ENCODE assay signal across 16 cellular contexts in genomic region chr12:334114-334513, GRCh38. TPM values are rescaled to one million over a fixed set of nuclear protein-coding genes. Genes with fewer than 3 reads are reported as not detected.
DNase-seq lines count a peak whose midpoint lies in the region; ATAC-seq, FAIRE-seq and TF ChIP-seq lines count a peak whose summit lies in the region.
"Had no signal": no experiment of that assay in that cellular context is flagged by ENCODE, and none has a peak within 500 bp of the region (broad histone marks: within the 10 kb centered on the region; RNA-seq: fewer than 3 reads in every experiment).

No MANE protein-coding gene starts in this region.

- intact Hi-C loops in endothelial cell of umbilical vein (cut with micrococcal nuclease) (no loop called here), left colon (cut with DNase I, micrococcal nuclease) (no loop called here)

- H3K9me3 ChIP-seq in endothelial cell of umbilical vein (replicated peaks; ENCODE audit: control insufficient read depth, insufficient read depth, low read length), result no peaks in the 10 kb centered on the region
- H3K9me3 ChIP-seq in MG63, result no peaks in the 10 kb centered on the region
- no peaks in the 10 kb centered on the region for H3K9me3 ChIP-seq in Peyer's patch
- H3K9me3 ChIP-seq: BLaER1 had no signal

- H3K27me3 Mint-ChIP-seq in activated naive CD8-positive, alpha-beta T cell, result no peaks in the 10 kb centered on the region
- no peaks in the 10 kb centered on the region for H3K27me3 Mint-ChIP-seq in activated naive CD8-positive, alpha-beta T cell treated with anti-CD3 and anti-CD28 coated beads, Interleukin-2, amount 50 U/mL, for 24 hours

- no peak for ATAC-seq in activated naive CD8-positive, alpha-beta T cell treated with anti-CD3 and anti-CD28 coated beads, Interleukin-2, amount 50 U/mL, for 24 hours
- no peak for ATAC-seq in left colon
- ATAC-seq: HepG2 had no signal

- no peak overlapping the region for H3K9ac ChIP-seq in endothelial cell of umbilical vein (replicated peaks; ENCODE audit: extremely low read depth, insufficient read depth, low read length)
- H3K9ac ChIP-seq: BLaER1 had no signal

- H2AFZ ChIP-seq in endothelial cell of umbilical vein (ENCODE audit: low read depth, low read length), result no peak overlapping the region

- peaks cover 24% of the 10 kb centered on the region for H3K4me1 Mint-ChIP-seq in activated naive CD8-positive, alpha-beta T cell (ENCODE audit: low read depth)
- H3K4me1 Mint-ChIP-seq in activated naive CD8-positive, alpha-beta T cell treated with anti-CD3 and anti-CD28 coated beads, Interleukin-2, amount 50 U/mL, for 24 hours, result peaks cover 3% of the 10 kb centered on the region
- H3K4me1 Mint-ChIP-seq: H9 had no signal

- peak overlapping the region; percentile 51 for H3K27ac Mint-ChIP-seq in activated naive CD8-positive, alpha-beta T cell
- no peak overlapping the region for H3K27ac Mint-ChIP-seq in activated naive CD8-positive, alpha-beta T cell treated with anti-CD3 and anti-CD28 coated beads, Interleukin-2, amount 50 U/mL, for 24 hours
- H3K27ac Mint-ChIP-seq: H9 had no signal

- H3K4me1 ChIP-seq in endothelial cell of umbilical vein (ENCODE audit: control insufficient read depth, extremely low read depth, insufficient read depth, low read length) (peaks cover 8% of the 10 kb centered on the region), Peyer's patch (no peaks in the 10 kb centered on the region)
- H3K4me1 ChIP-seq: BLaER1 had no signal

- H3K36me3 ChIP-seq in endothelial cell of umbilical vein (ENCODE audit: control insufficient read depth in 2 of 2, extremely low read depth in 1 of 2, insufficient read depth in 2 of 2, low read length in 2 of 2), result peaks cover 9 to 13% of the 10 kb centered on the region in 2 experiments
- H3K36me3 ChIP-seq in MG63, result peaks cover 52% of the 10 kb centered on the region
- H3K36me3 ChIP-seq in Peyer's patch, result peaks cover 0 to 80% (median 0%) of the 10 kb centered on the region in 3 donors

- H3K4me3 ChIP-seq in endothelial cell of umbilical vein (replicated peaks in 1 of 3; ENCODE audit: insufficient read depth in 1 of 3, low read depth in 1 of 3, low read length in 3 of 3), result no peak overlapping the region
- no peak overlapping the region for H3K4me3 ChIP-seq in MG63
- H3K4me3 ChIP-seq in Peyer's patch, result no peak overlapping the region
- H3K4me3 ChIP-seq: BLaER1 had no signal

- dilution Hi-C loops in endothelial cell of umbilical vein (cut with MboI; ENCODE audit: extremely low pct_ligation_motif_present, low sequenced_read_pairs), result no loop called here

- H3K36me3 Mint-ChIP-seq in activated naive CD8-positive, alpha-beta T cell, result peaks cover 18% of the 10 kb centered on the region
- peaks cover 37% of the 10 kb centered on the region for H3K36me3 Mint-ChIP-seq in activated naive CD8-positive, alpha-beta T cell treated with anti-CD3 and anti-CD28 coated beads, Interleukin-2, amount 50 U/mL, for 24 hours (ENCODE audit: low read depth)

- no peaks in the 10 kb centered on the region for H3K9me1 ChIP-seq in endothelial cell of umbilical vein (replicated peaks; ENCODE audit: control insufficient read depth, extremely low read depth, insufficient read depth, low read length)

- TF ChIP-seq CTCF in endothelial cell of umbilical vein (IDR thresholded peaks at IDR 0.05; ENCODE audit: extremely low read depth in 1 of 2, insufficient read depth in 1 of 2, low read depth in 1 of 2, low read length in 2 of 2), result no peak
- no peak for TF ChIP-seq CTCF in Peyer's patch (IDR thresholded peaks at IDR 0.05)

- H3K27ac ChIP-seq in endothelial cell of umbilical vein (ENCODE audit: insufficient read depth, low read depth, low read length) (no peak overlapping the region), Peyer's patch (no peak overlapping the region)
- H3K27ac ChIP-seq: 22Rv1, BLaER1 had no signal

- no peaks in the 10 kb centered on the region for H3K27me3 ChIP-seq in endothelial cell of umbilical vein (ENCODE audit: control insufficient read depth in 2 of 2, insufficient read depth in 2 of 2, low read length in 2 of 2)
- no peaks in the 10 kb centered on the region for H3K27me3 ChIP-seq in MG63
- H3K27me3 ChIP-seq in Peyer's patch, result no peaks in the 10 kb centered on the region
- H3K27me3 ChIP-seq: BLaER1 had no signal

- CTCF ChIA-PET in endothelial cell of umbilical vein (lab: Charles Lee), result no interaction called here

- H3K79me2 ChIP-seq in endothelial cell of umbilical vein (ENCODE audit: control insufficient read depth, insufficient read depth, low read length), result peaks cover 7% of the 10 kb centered on the region

- no peak for DNase-seq in activated naive CD8-positive, alpha-beta T cell treated with anti-CD3 and anti-CD28 coated beads, Interleukin-2, amount 50 U/mL, for 24 hours
- no peak for DNase-seq in endothelial cell of umbilical vein (ENCODE audit: low read depth, low spot score)
- DNase-seq in iris pigment epithelial cell (ENCODE audit: low read depth), result peak; percentile 58
- DNase-seq in MG63, result no peak
- DNase-seq in Peyer's patch, result no peak
- no peak for DNase-seq in left colon
- DNase-seq: AML-193, DMS53, GF-D8, GOT3, H9 had no signal

- H3K4me3 Mint-ChIP-seq in activated naive CD8-positive, alpha-beta T cell, result no peak overlapping the region
- H3K4me3 Mint-ChIP-seq in activated naive CD8-positive, alpha-beta T cell treated with anti-CD3 and anti-CD28 coated beads, Interleukin-2, amount 50 U/mL, for 24 hours, result no peak overlapping the region
- H3K4me3 Mint-ChIP-seq: H9 had no signal

- no TSS peak for BruUV-seq in endothelial cell of umbilical vein (replicated peaks; lab: Mats Ljungman, UMichigan)

- H3K9me3 Mint-ChIP-seq in activated naive CD8-positive, alpha-beta T cell (ENCODE audit: low read depth), result no peaks in the 10 kb centered on the region
- no peaks in the 10 kb centered on the region for H3K9me3 Mint-ChIP-seq in activated naive CD8-positive, alpha-beta T cell treated with anti-CD3 and anti-CD28 coated beads, Interleukin-2, amount 50 U/mL, for 24 hours
- H3K9me3 Mint-ChIP-seq: H9 had no signal

- no peak for TF ChIP-seq POLR2A in endothelial cell of umbilical vein (IDR thresholded peaks at IDR 0.05; ENCODE audit: low read depth, low read length)
- no peak for TF ChIP-seq POLR2A in Peyer's patch (IDR thresholded peaks at IDR 0.05)

- H4K20me1 ChIP-seq in endothelial cell of umbilical vein (replicated peaks; ENCODE audit: control insufficient read depth, extremely low read depth, insufficient read depth, low read length), result no peaks in the 10 kb centered on the region

- FAIRE-seq in endothelial cell of umbilical vein (lab: Jason Lieb, UNC), result no peak
- FAIRE-seq: GM19239, HepG2 had no signal

- POLR2A ChIA-PET in endothelial cell of umbilical vein (lab: Charles Lee), result no interaction called here

- H3K4me2 ChIP-seq in endothelial cell of umbilical vein (ENCODE audit: insufficient read depth, low read length), result no peak overlapping the region
- H3K4me2 ChIP-seq: BLaER1 had no signal

TF ChIP-seq in endothelial cell of umbilical vein, 7 proteins besides CTCF, POLR2A, EP300 and RAD21:
- TF ChIP-seq FOS (IDR thresholded peaks at IDR 0.05; ENCODE audit: borderline replicate concordance, insufficient read depth, low read length), result peak; percentile 0
- TF ChIP-seq GATA2 (IDR thresholded peaks at IDR 0.05; ENCODE audit: insufficient read depth, insufficient read length, low read depth, low read length), result no peak

RNA-seq across cellular contexts. Expression of gene KDM5A, which starts 55.0 kb away (rescaled TPM):
- total RNA-seq in endothelial cell of umbilical vein, result 61.0 and 71.5 TPM in 2 replicates
- 11.7 and 12.6 TPM in 2 replicates for polyA plus RNA-seq in endothelial cell of umbilical vein
- 10.3 and 11.0 TPM in 2 replicates for polyA plus RNA-seq in endothelial cell of umbilical vein (2011; cell fraction: cytosol; rRNA removed)
- polyA plus RNA-seq in endothelial cell of umbilical vein (2011; cell fraction: nucleus; rRNA removed), result 36.1 and 45.7 TPM in 2 replicates
- polyA plus RNA-seq in endothelial cell of umbilical vein (2012), result 26.6 and 30.6 TPM in 2 replicates
- 104 and 113 TPM in 2 replicates for polyA minus RNA-seq in endothelial cell of umbilical vein
- polyA minus RNA-seq in endothelial cell of umbilical vein (2011; cell fraction: cytosol; rRNA and poly(A)+ RNA removed), result 47.1 TPM
- polyA minus RNA-seq in endothelial cell of umbilical vein (2011; cell fraction: nucleus; rRNA and poly(A)+ RNA removed), result 107 and 132 TPM in 2 replicates
- total RNA-seq in MG63 (2014; rRNA removed; shearing (Covaris generic); ENCODE audit: low replicate concordance), result 28.1 and 31.4 TPM in 2 replicates
- total RNA-seq in Peyer's patch, result 10 to 100 TPM; 38.8 to 72.7 (median 60.8) TPM
- 10 to 100 TPM; 48.7 to 63.5 TPM for total RNA-seq in left colon
